17 cellular contexts compared by ENCODE assay signal in the genomic region with DNA sequence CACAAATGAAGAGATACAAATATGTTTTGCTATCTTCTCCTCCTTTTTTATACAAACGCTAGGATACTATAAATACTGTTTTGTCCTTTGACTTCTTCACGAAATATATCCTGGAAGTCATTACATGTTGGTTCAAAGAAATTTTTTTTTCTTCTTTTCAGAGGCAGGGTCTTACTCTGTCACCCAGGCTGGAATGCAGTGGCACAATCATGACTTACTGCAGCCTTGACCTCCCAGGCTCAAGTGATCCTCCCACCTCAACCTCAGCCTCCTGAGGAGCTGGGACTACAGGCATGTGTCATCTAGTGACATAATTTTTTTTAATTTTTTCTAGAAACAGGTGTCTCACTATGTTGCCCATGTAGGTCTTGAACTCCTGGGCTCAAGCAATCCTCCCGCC.
DNase-seq lines count a peak whose midpoint lies in the region; FAIRE-seq and TF ChIP-seq lines count a peak whose summit lies in the region.
"Had no signal": no experiment of that assay in that cellular context is flagged by ENCODE, and none has a peak within 500 bp of the region (broad histone marks: within the 10 kb centered on the region; RNA-seq: fewer than 3 reads in every experiment).

No MANE protein-coding gene starts in this region.

- DNase-seq in ELR (ENCODE audit: low read depth) (peak; percentile 25), left kidney (ENCODE audit: low read depth, low spot score) (peak; percentile 29), NCI-H526 treated with DMSO at 0.1 percent for 48 hours (lab: John Stamatoyannopoulos, UW) (no peak), RCC 7860 (ENCODE audit: low spot score) (no peak), NCI-H748 treated with DMSO at 0.1 percent for 48 hours (lab: John Stamatoyannopoulos, UW) (no peak)
- DNase-seq in stimulated activated CD8-positive, alpha-beta memory T cell treated with anti-CD3 and anti-CD28 coated beads, Interleukin-4, amount 100 ng/mL, for 48 hours = no peak
- DNase-seq: ACHN; AML-193; CD4-positive, alpha-beta memory T cell; DMS153; DMS79; GF-D8; GOT3; H7; KBM-7 had no signal

- FAIRE-seq in RCC 7860 (lab: Jason Lieb, UNC) = no peak
- FAIRE-seq: A204.1 had no signal

- no peak for TF ChIP-seq CTCF in VCaP (conservative IDR thresholded peaks at IDR 0.05)

- H3K27ac ChIP-seq in VCaP = peak overlapping the region; percentile 32; the same call in 1 of the 2 replicates

Comparison
In these comparisons a context has a peak if more than half of its experiments do, and no peak if none do; other contexts are left out.
1. DNase-seq: peak in ELR (single experiment) and left kidney (single experiment); none in NCI-H526 treated with DMSO at 0.1 percent for 48 hours (single experiment), RCC 7860 (single experiment), stimulated activated CD8-positive, alpha-beta memory T cell treated with anti-CD3 and anti-CD28 coated beads, Interleukin-4, amount 100 ng/mL, for 48 hours (single experiment) and NCI-H748 treated with DMSO at 0.1 percent for 48 hours (single experiment).